25 cellular contexts compared by ENCODE assay signal in the genomic region with DNA sequence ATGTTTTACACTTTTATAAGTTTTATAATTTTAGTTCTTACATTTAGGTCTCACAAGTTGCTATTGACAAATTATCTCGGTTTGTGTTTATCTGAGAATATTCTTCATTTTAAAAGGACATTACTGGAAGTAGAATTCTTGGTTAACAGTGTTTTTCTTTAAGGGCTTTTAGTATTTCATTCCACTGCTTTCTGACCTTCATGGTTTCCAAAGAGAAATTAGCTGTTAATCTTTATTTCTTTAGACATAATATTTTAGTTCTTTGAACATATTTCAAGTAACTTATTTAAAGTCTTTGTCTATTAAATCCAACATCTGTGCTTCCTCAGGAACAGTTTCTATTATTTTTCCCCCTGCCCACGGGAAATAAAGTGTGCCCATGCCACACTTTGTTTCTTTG.
DNase-seq lines count a peak whose midpoint lies in the region; ATAC-seq, FAIRE-seq and TF ChIP-seq lines count a peak whose summit lies in the region.
"Had no signal": no experiment of that assay in that cellular context is flagged by ENCODE, and none has a peak within 500 bp of the region (broad histone marks: within the 10 kb centered on the region; RNA-seq: fewer than 3 reads in every experiment).

No MANE protein-coding gene starts in this region.

- SMC1A ChIA-PET in GM12878 (lab: Charles Lee; ENCODE audit: uncharacterized antibody, unreplicated experiment) = interaction anchor here (2.1 kb wide), 1 partner anchor 11 kb away, joined by 7 read pairs; no protein-coding TSS in a partner anchor

- peaks cover 27% of the 10 kb centered on the region for H3K9me3 ChIP-seq in HepG2 (ENCODE audit: low read length)
- H3K9me3 ChIP-seq in right lobe of liver = peaks cover 0 to 4% (median 0%) of the 10 kb centered on the region in 4 donors
- peaks cover 2% of the 10 kb centered on the region; the same call in 2 of the 3 replicates for H3K9me3 ChIP-seq in GM12878 (replicated peaks; ENCODE audit: control insufficient read depth, insufficient read depth, low read length)
- H3K9me3 ChIP-seq: BE2C had no signal

- H3K4me1 Mint-ChIP-seq in WTC11 = no peaks in the 10 kb centered on the region
- H3K4me1 Mint-ChIP-seq in activated CD4-positive, alpha-beta T cell treated with anti-CD3 and anti-CD28 coated beads, Interleukin-2, amount 10 ng/mL, durations not matched to agents 7 days and 5 days = peaks cover 2% of the 10 kb centered on the region
- peaks cover 15% of the 10 kb centered on the region for H3K4me1 Mint-ChIP-seq in activated CD8-positive, alpha-beta T cell treated with anti-CD3 and anti-CD28 coated beads for 36 hours (ENCODE audit: low read depth)
- H3K4me1 Mint-ChIP-seq: CD14-positive monocyte; CD8-positive, alpha-beta memory T cell had no signal

- FAIRE-seq in HepG2 (lab: Jason Lieb, UNC) (no peak), GM12878 (lab: Jason Lieb, UNC) (no peak)
- FAIRE-seq: A204.1, D721Med, GM19239, H1 had no signal

- TF ChIP-seq EP300 in HepG2 (IDR thresholded peaks at IDR 0.05; ENCODE audit: low read depth in 2 of 2, low read length in 2 of 2) (no peak), HepG2 (CRISPR knock-in tag; IDR thresholded peaks at IDR 0.05; ENCODE audit: borderline replicate concordance) (no peak), GM12878 (IDR thresholded peaks at IDR 0.05; ENCODE audit: borderline replicate concordance in 1 of 2, control insufficient read depth in 1 of 2, low read depth in 2 of 2, low read length in 2 of 2) (no peak)

- H3K27ac Mint-ChIP-seq in WTC11 = no peak overlapping the region
- no peak overlapping the region for H3K27ac Mint-ChIP-seq in activated CD4-positive, alpha-beta T cell treated with anti-CD3 and anti-CD28 coated beads, Interleukin-2, amount 10 ng/mL, durations not matched to agents 7 days and 5 days
- H3K27ac Mint-ChIP-seq in activated CD8-positive, alpha-beta T cell treated with anti-CD3 and anti-CD28 coated beads for 36 hours = no peak overlapping the region
- H3K27ac Mint-ChIP-seq: CD14-positive monocyte; CD4-positive, alpha-beta T cell; CD8-positive, alpha-beta memory T cell had no signal

- POLR2A ChIA-PET in HepG2 (lab: Yijun Ruan, JAX) (no interaction called here), WTC11 (lab: Charles Lee) (no interaction called here), GM12878 (lab: Charles Lee) (no interaction called here)
- POLR2A ChIA-PET in activated CD4-positive, alpha-beta T cell treated with anti-CD3 and anti-CD28 coated beads, Interleukin-2, amount 10 ng/mL, durations not matched to agents 7 days and 5 days (lab: Charles Lee) = no interaction called here
- POLR2A ChIA-PET in activated CD8-positive, alpha-beta T cell treated with anti-CD3 and anti-CD28 coated beads for 36 hours (lab: Charles Lee) = no interaction called here

- no peak overlapping the region for H2AFZ ChIP-seq in HepG2 (ENCODE audit: low read length)
- H2AFZ ChIP-seq in GM12878 (ENCODE audit: control insufficient read depth, low read depth, low read length) = no peak overlapping the region
- H2AFZ ChIP-seq: GM23248 had no signal

- H3K27me3 ChIP-seq in HepG2 (ENCODE audit: control insufficient read depth in 1 of 2, insufficient read depth in 2 of 2, low read length in 2 of 2) = no peaks in the 10 kb centered on the region
- H3K27me3 ChIP-seq in right lobe of liver = no peaks in the 10 kb centered on the region
- no peaks in the 10 kb centered on the region for H3K27me3 ChIP-seq in GM12878 (replicated peaks in 1 of 2; ENCODE audit: control insufficient read depth in 2 of 2, insufficient read depth in 2 of 2, low read length in 1 of 2)
- H3K27me3 ChIP-seq: BLaER1 treated with 17β-estradiol and CSF1 and Interleukin-3, amounts not matched to agents 10 nM and 100 nM had no signal

- H3K4me2 ChIP-seq in HepG2 (ENCODE audit: low read depth, low read length) (no peak overlapping the region), GM12878 (ENCODE audit: control insufficient read depth, insufficient read depth) (no peak overlapping the region)
- H3K4me2 ChIP-seq: BLaER1 treated with 17β-estradiol and CSF1 and Interleukin-3, amounts not matched to agents 10 nM and 100 nM had no signal

- DNase-seq in HepG2 (ENCODE audit: low spot score) (no peak), right lobe of liver (no peak), WTC11 (ENCODE audit: low spot score) (no peak), GM12878 (ENCODE audit: low read depth, low spot score) (no peak), DMS79 (lab: John Stamatoyannopoulos, UW) (no peak), left lobe of liver (ENCODE audit: low spot score) (no peak)
- DNase-seq in activated CD4-positive, alpha-beta T cell treated with anti-CD3 and anti-CD28 coated beads, Interleukin-2, amount 10 ng/mL, durations not matched to agents 7 days and 5 days = no peak
- no peak for DNase-seq in activated CD8-positive, alpha-beta T cell treated with anti-CD3 and anti-CD28 coated beads for 36 hours
- DNase-seq: ACHN; AML-193; BE2C; CD4-positive, alpha-beta T cell; CD8-positive, alpha-beta memory T cell; DMS 273 treated with DMSO at 0.1 percent for 48 hours; DMS79 treated with DMSO at 0.1 percent for 48 hours; GM23248; H7; HCEC 1CT had no signal

- in situ Hi-C loops in HepG2 (cut with HindIII; ENCODE audit: extremely low pct_ligation_motif_present, low pct_unique_long_range_greater_than_20kb) = no loop called here
- in situ Hi-C loops in GM12878 (cut with MboI) = no loop called here

- H3K36me3 ChIP-seq in HepG2 (replicated peaks in 1 of 2; ENCODE audit: control insufficient read depth in 1 of 2, insufficient read depth in 2 of 2, low read length in 2 of 2) (no peaks in the 10 kb centered on the region), right lobe of liver (no peaks in the 10 kb centered on the region), GM12878 (ENCODE audit: control insufficient read depth in 2 of 2, insufficient read depth in 2 of 2, low read length in 1 of 2) (no peaks in the 10 kb centered on the region)
- H3K36me3 ChIP-seq: BE2C had no signal

- RAD21 ChIA-PET in GM12878 (lab: Charles Lee; ENCODE audit: unreplicated experiment) = no interaction called here

- H3K79me2 ChIP-seq in HepG2 (ENCODE audit: insufficient read depth, low read length) (no peaks in the 10 kb centered on the region), GM12878 (ENCODE audit: control insufficient read depth, insufficient read depth, low read length) (no peaks in the 10 kb centered on the region)

- no peak overlapping the region for H3K9ac ChIP-seq in HepG2 (ENCODE audit: insufficient read depth, low read depth, low read length)
- H3K9ac ChIP-seq in GM12878 (ENCODE audit: control insufficient read depth, insufficient read depth, low read length) = no peak overlapping the region
- H3K9ac ChIP-seq: BLaER1 treated with 17β-estradiol and CSF1 and Interleukin-3, amounts not matched to agents 10 nM and 100 nM; GM23248 had no signal

- H3K36me3 Mint-ChIP-seq in WTC11 = peaks cover 28% of the 10 kb centered on the region
- no peaks in the 10 kb centered on the region for H3K36me3 Mint-ChIP-seq in activated CD4-positive, alpha-beta T cell treated with anti-CD3 and anti-CD28 coated beads, Interleukin-2, amount 10 ng/mL, durations not matched to agents 7 days and 5 days (ENCODE audit: low read depth)
- H3K36me3 Mint-ChIP-seq in activated CD8-positive, alpha-beta T cell treated with anti-CD3 and anti-CD28 coated beads for 36 hours (ENCODE audit: low read depth) = peaks cover under 1% of the 10 kb centered on the region
- H3K36me3 Mint-ChIP-seq: CD14-positive monocyte had no signal

- CTCF ChIA-PET in HepG2 (lab: Yijun Ruan, JAX; ENCODE audit: low intra/inter-chr PET ratio, low total read pairs) (no interaction called here), WTC11 (lab: Charles Lee) (no interaction called here), GM12878 (lab: Yijun Ruan, JAX) (no interaction called here)
- CTCF ChIA-PET in activated CD4-positive, alpha-beta T cell treated with anti-CD3 and anti-CD28 coated beads, Interleukin-2, amount 10 ng/mL, durations not matched to agents 7 days and 5 days (lab: Charles Lee) = no interaction called here
- CTCF ChIA-PET in activated CD8-positive, alpha-beta T cell treated with anti-CD3 and anti-CD28 coated beads for 36 hours (lab: Charles Lee) = interaction anchor here (1.8 kb wide), 1 partner anchor 11 kb away, joined by 9 read pairs; no protein-coding TSS in a partner anchor

- WGBS in HepG2 (ENCODE audit: low lambda C conversion rate) = 3% methylated on average over 2 of the region's 2 CpGs
- 79% methylated on average over 2 of the region's 2 CpGs for WGBS in right lobe of liver (ENCODE audit: insufficient coverage, low coverage, low lambda C conversion rate, missing lambda C conversion rate)
- WGBS in GM12878 (ENCODE audit: insufficient coverage, insufficient replicate concordance, low lambda C conversion rate, missing lambda C conversion rate) = 15% methylated on average over 2 of the region's 2 CpGs

- 0 out of 2 replicates have a peak, but pooled peaks cover 5% of the 10 kb centered on the region for H3K4me1 ChIP-seq in HepG2 (ENCODE audit: insufficient read depth, low read length)
- H3K4me1 ChIP-seq in right lobe of liver = no peaks in the 10 kb centered on the region
- no peaks in the 10 kb centered on the region for H3K4me1 ChIP-seq in GM12878 (ENCODE audit: control insufficient read depth, insufficient read depth, low read length)
- H3K4me1 ChIP-seq: BE2C; BLaER1 treated with 17β-estradiol and CSF1 and Interleukin-3, amounts not matched to agents 10 nM and 100 nM had no signal

- no peak for ATAC-seq in HepG2
- ATAC-seq in right lobe of liver = no peak
- no peak for ATAC-seq in WTC11
- ATAC-seq in GM12878 = no peak
- ATAC-seq in left lobe of liver = no peak
- no peak for ATAC-seq in activated CD8-positive, alpha-beta T cell treated with anti-CD3 and anti-CD28 coated beads for 36 hours

- H3K4me3 Mint-ChIP-seq in WTC11 = no peak overlapping the region
- no peak overlapping the region for H3K4me3 Mint-ChIP-seq in activated CD4-positive, alpha-beta T cell treated with anti-CD3 and anti-CD28 coated beads, Interleukin-2, amount 10 ng/mL, durations not matched to agents 7 days and 5 days
- no peak overlapping the region for H3K4me3 Mint-ChIP-seq in activated CD8-positive, alpha-beta T cell treated with anti-CD3 and anti-CD28 coated beads for 36 hours
- H3K4me3 Mint-ChIP-seq: CD14-positive monocyte; CD4-positive, alpha-beta T cell; CD8-positive, alpha-beta memory T cell had no signal

- H4K20me1 ChIP-seq in HepG2 (ENCODE audit: insufficient read depth, low read length) (no peaks in the 10 kb centered on the region), GM12878 (ENCODE audit: control insufficient read depth, insufficient read depth) (no peaks in the 10 kb centered on the region)
- H4K20me1 ChIP-seq: BLaER1 treated with 17β-estradiol and CSF1 and Interleukin-3, amounts not matched to agents 10 nM and 100 nM had no signal

- TF ChIP-seq POLR2A in HepG2 (IDR thresholded peaks at IDR 0.05; ENCODE audit: insufficient read depth in 1 of 2, low read depth in 2 of 2, low read length in 2 of 2) (no peak), right lobe of liver (IDR thresholded peaks at IDR 0.05) (no peak), GM12878 (IDR thresholded peaks at IDR 0.05; ENCODE audit: low read depth, low read length) (no peak)

- peaks cover 51% of the 10 kb centered on the region for H3K9me3 Mint-ChIP-seq in WTC11
- H3K9me3 Mint-ChIP-seq in activated CD4-positive, alpha-beta T cell treated with anti-CD3 and anti-CD28 coated beads, Interleukin-2, amount 10 ng/mL, durations not matched to agents 7 days and 5 days = peaks cover 23% of the 10 kb centered on the region
- H3K9me3 Mint-ChIP-seq in activated CD8-positive, alpha-beta T cell treated with anti-CD3 and anti-CD28 coated beads for 36 hours = peaks cover 17% of the 10 kb centered on the region

- TF ChIP-seq CTCF in HepG2 (CRISPR knock-in tag; IDR thresholded peaks at IDR 0.05) (no peak), right lobe of liver (IDR thresholded peaks at IDR 0.05) (no peak), WTC11 (IDR thresholded peaks at IDR 0.05) (no peak), GM12878 (IDR thresholded peaks at IDR 0.05 in 2 of 3, conservative IDR thresholded peaks at IDR 0.05 in 1 of 3; ENCODE audit: control insufficient read depth in 2 of 3, extremely low read depth in 1 of 3, insufficient read depth in 1 of 3, low read depth in 3 of 3, low read length in 3 of 3) (no peak)
- no peak for TF ChIP-seq CTCF in activated CD8-positive, alpha-beta T cell treated with anti-CD3 and anti-CD28 coated beads for 36 hours (IDR thresholded peaks at IDR 0.05)

- intact Hi-C loops in HepG2 (cut with micrococcal nuclease; ENCODE audit: unreplicated experiment) = no loop called here
- intact Hi-C loops in right lobe of liver (cut with DNase I) = no loop called here
- intact Hi-C loops in GM12878 (cut with micrococcal nuclease; ENCODE audit: unreplicated experiment) = no loop called here
- intact Hi-C loops in activated CD8-positive, alpha-beta T cell treated with anti-CD3 and anti-CD28 coated beads for 36 hours (cut with micrococcal nuclease) = no loop called here

- BruUV-seq in HepG2 (replicated peaks; lab: Mats Ljungman, UMichigan) = no TSS peak
- BruUV-seq in GM12878 (replicated peaks; lab: Mats Ljungman, UMichigan) = no TSS peak

- H3K27me3 Mint-ChIP-seq in WTC11 (ENCODE audit: low read depth) = no peaks in the 10 kb centered on the region; the same call in 1 of the 2 replicates
- peaks cover 2% of the 10 kb centered on the region for H3K27me3 Mint-ChIP-seq in activated CD4-positive, alpha-beta T cell treated with anti-CD3 and anti-CD28 coated beads, Interleukin-2, amount 10 ng/mL, durations not matched to agents 7 days and 5 days
- H3K27me3 Mint-ChIP-seq in activated CD8-positive, alpha-beta T cell treated with anti-CD3 and anti-CD28 coated beads for 36 hours = peaks cover 2% of the 10 kb centered on the region
- H3K27me3 Mint-ChIP-seq: CD4-positive, alpha-beta T cell had no signal

- no peak overlapping the region for H3K27ac ChIP-seq in HepG2 (ENCODE audit: extremely low read length, insufficient read depth, low read length)
- no peak overlapping the region for H3K27ac ChIP-seq in right lobe of liver
- H3K27ac ChIP-seq in GM12878 (ENCODE audit: control insufficient read depth, insufficient read depth) = no peak overlapping the region
- H3K27ac ChIP-seq: 22Rv1; BLaER1 treated with 17β-estradiol and CSF1 and Interleukin-3, amounts not matched to agents 10 nM and 100 nM; GM23248 had no signal

- H3K4me3 ChIP-seq in HepG2 (replicated peaks in 1 of 3; ENCODE audit: insufficient read depth in 1 of 3, low read depth in 2 of 3, low read length in 3 of 3) = no peak overlapping the region
- no peak overlapping the region for H3K4me3 ChIP-seq in right lobe of liver
- H3K4me3 ChIP-seq in GM12878 = no peak overlapping the region
- H3K4me3 ChIP-seq: BLaER1 treated with 17β-estradiol and CSF1 and Interleukin-3, amounts not matched to agents 10 nM and 100 nM; GM23248 had no signal

- TF ChIP-seq RAD21 in HepG2 (CRISPR knock-in tag; IDR thresholded peaks at IDR 0.05) = no peak
- no peak for TF ChIP-seq RAD21 in GM12878 (IDR thresholded peaks at IDR 0.05; ENCODE audit: insufficient read depth, low read depth, low read length)
